Comparison of ENCODE assay signal across 1 cellular context in the genomic region with DNA sequence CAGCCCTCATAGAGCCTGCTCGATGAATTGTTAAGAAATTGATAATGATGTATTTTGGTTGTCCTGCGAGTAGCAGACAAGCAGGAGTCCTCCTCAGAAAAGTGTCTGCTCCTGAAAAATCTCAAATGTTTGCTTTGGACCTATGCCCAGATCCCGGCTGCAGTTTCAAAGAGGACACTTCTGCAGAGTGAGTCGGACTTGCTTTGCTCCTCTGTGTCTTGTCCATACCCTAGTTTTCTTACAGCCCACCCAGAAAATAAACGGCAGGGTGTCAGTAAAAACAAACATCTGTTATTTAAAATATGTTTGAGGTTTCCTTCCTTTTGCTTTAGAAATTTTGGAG.
TF ChIP-seq lines count a peak whose summit lies in the region.

No MANE protein-coding gene starts in this region.

TF ChIP-seq in HCT116, 20 proteins besides CTCF, POLR2A, EP300 and RAD21 (continued from another document):
- TF ChIP-seq, protein P1, sequence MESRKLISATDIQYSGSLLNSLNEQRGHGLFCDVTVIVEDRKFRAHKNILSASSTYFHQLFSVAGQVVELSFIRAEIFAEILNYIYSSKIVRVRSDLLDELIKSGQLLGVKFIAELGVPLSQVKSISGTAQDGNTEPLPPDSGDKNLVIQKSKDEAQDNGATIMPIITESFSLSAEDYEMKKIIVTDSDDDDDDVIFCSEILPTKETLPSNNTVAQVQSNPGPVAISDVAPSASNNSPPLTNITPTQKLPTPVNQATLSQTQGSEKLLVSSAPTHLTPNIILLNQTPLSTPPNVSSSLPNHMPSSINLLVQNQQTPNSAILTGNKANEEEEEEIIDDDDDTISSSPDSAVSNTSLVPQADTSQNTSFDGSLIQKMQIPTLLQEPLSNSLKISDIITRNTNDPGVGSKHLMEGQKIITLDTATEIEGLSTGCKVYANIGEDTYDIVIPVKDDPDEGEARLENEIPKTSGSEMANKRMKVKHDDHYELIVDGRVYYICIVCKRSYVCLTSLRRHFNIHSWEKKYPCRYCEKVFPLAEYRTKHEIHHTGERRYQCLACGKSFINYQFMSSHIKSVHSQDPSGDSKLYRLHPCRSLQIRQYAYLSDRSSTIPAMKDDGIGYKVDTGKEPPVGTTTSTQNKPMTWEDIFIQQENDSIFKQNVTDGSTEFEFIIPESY (IDR thresholded peaks at IDR 0.05; ENCODE audit: extremely low read depth, insufficient replicate concordance, low read length): no peak
- TF ChIP-seq YY1 (IDR thresholded peaks at IDR 0.05; ENCODE audit: extremely low read depth, insufficient replicate concordance, low read depth, low read length): no peak
- no peak for TF ChIP-seq EGR1 (IDR thresholded peaks at IDR 0.05; ENCODE audit: low read depth)
- TF ChIP-seq ZFX (IDR thresholded peaks at IDR 0.05): no peak
- no peak for TF ChIP-seq EZH2phosphoT487 (IDR thresholded peaks at IDR 0.05; ENCODE audit: borderline replicate concordance)
TF ChIP-seq in HCT116: peak in this region for 4.
